In genomic region chr16:53891409-53892139, GRCh38 we compare ENCODE assay signal across 8 cellular contexts.
"Had no signal": no experiment of that assay in that cellular context is flagged by ENCODE, and none has a peak within 500 bp of the region (broad histone marks: within the 10 kb centered on the region; RNA-seq: fewer than 3 reads in every experiment).

No MANE protein-coding gene starts in this region.

- H3K4me3 Mint-ChIP-seq: natural killer cell treated with Interleukin-12 subunit alpha and Interleukin-12 subunit beta and Interleukin-15 and Interleukin-18, amount 100 ng/mL, for 72 hours; stimulated activated naive B cell treated with anti-CD40 and anti-IgM and Interleukin-4, amounts not matched to agents 10 μg/mL and 1 μg/mL and 100 μg/mL, for 72 hours; type B pancreatic cell had no signal

- H3K27me3 Mint-ChIP-seq: natural killer cell treated with Interleukin-12 subunit alpha and Interleukin-12 subunit beta and Interleukin-15 and Interleukin-18, amount 100 ng/mL, for 72 hours; stimulated activated naive B cell treated with anti-CD40 and anti-IgM and Interleukin-4, amounts not matched to agents 10 μg/mL and 1 μg/mL and 100 μg/mL, for 72 hours had no signal

- H3K27me3 ChIP-seq: heart left ventricle had no signal

- H3K4me1 ChIP-seq: prostate gland had no signal

- ATAC-seq: natural killer cell treated with Interleukin-12 subunit alpha and Interleukin-12 subunit beta and Interleukin-15 and Interleukin-18, amount 100 ng/mL, for 72 hours had no signal

- H3K36me3 ChIP-seq: prostate gland had no signal

- H3K27ac Mint-ChIP-seq: natural killer cell treated with Interleukin-12 subunit alpha and Interleukin-12 subunit beta and Interleukin-15 and Interleukin-18, amount 100 ng/mL, for 72 hours; stimulated activated naive B cell treated with anti-CD40 and anti-IgM and Interleukin-4, amounts not matched to agents 10 μg/mL and 1 μg/mL and 100 μg/mL, for 72 hours; type B pancreatic cell had no signal

- H3K4me3 ChIP-seq: coronary artery, heart left ventricle, prostate gland, SK-N-MC had no signal

- H3K27ac ChIP-seq: coronary artery, heart left ventricle, prostate gland, SK-N-MC had no signal

- DNase-seq: activated gamma-delta T cell had no signal

- H3K9me3 Mint-ChIP-seq: natural killer cell treated with Interleukin-12 subunit alpha and Interleukin-12 subunit beta and Interleukin-15 and Interleukin-18, amount 100 ng/mL, for 72 hours; type B pancreatic cell had no signal

- H3K9me3 ChIP-seq: heart left ventricle, prostate gland had no signal

- H3K36me3 Mint-ChIP-seq: natural killer cell treated with Interleukin-12 subunit alpha and Interleukin-12 subunit beta and Interleukin-15 and Interleukin-18, amount 100 ng/mL, for 72 hours had no signal
